8 cellular contexts compared by ENCODE assay signal in the genomic region with DNA sequence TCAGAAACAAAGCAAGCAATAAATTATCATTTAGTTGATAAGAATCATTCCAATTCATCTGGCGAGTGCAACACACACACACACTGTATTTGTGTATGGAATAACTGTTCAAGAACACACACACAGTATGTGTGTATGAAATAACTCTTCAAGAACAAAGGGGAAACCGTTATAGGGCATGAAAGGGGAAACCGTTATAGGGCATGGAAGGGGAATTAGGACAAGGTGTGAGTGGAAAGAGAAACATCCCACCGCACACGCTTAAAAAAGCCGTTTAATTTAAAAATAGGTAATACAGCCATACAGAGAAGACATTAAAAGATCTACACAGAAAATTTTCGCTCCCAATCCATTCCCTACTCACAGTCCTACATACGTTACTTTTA. TPM values are rescaled to one million over a fixed set of nuclear protein-coding genes. Genes with fewer than 3 reads are reported as not detected.
A peak's percentile ranks its signal among the peaks of the same experiment; 100 is the strongest.
DNase-seq lines count a peak whose midpoint lies in the region; ATAC-seq, FAIRE-seq and TF ChIP-seq lines count a peak whose summit lies in the region.

No MANE protein-coding gene starts in this region.

- H3K9ac ChIP-seq in BLaER1 (peak overlapping the region; percentile 82), astrocyte (ENCODE audit: low read length) (peak overlapping the region; percentile 91), mesendoderm (ENCODE audit: low read length) (peak overlapping the region; percentile 86)

- FAIRE-seq in astrocyte (lab: Jason Lieb, UNC) = no peak

- ATAC-seq in HG02870 (IDR thresholded peaks at IDR 0.05; ENCODE audit: unreplicated experiment) (peak; percentile 1), HG02798 (IDR thresholded peaks at IDR 0.05; ENCODE audit: poor library complexity, unreplicated experiment) (no peak), HG03135 (IDR thresholded peaks at IDR 0.05; ENCODE audit: unreplicated experiment) (no peak)

- no peak overlapping the region for H2AK5ac ChIP-seq in mesendoderm (ENCODE audit: low read length)

- H3K4me1 ChIP-seq in BLaER1 (peaks cover 27% of the 10 kb centered on the region), astrocyte (ENCODE audit: insufficient read depth, low read length) (no peaks in the 10 kb centered on the region), mesendoderm (ENCODE audit: control insufficient read depth, low read depth, low read length) (no peaks in the 10 kb centered on the region)

- H3K56ac ChIP-seq in mesendoderm (ENCODE audit: low read length) = peak overlapping the region; percentile 92

- no peak for TF ChIP-seq CTCF in astrocyte (IDR thresholded peaks at IDR 0.05; ENCODE audit: insufficient read depth, low read depth, low read length)

- H3K23ac ChIP-seq in mesendoderm (ENCODE audit: low read length) = no peak overlapping the region

- no peak overlapping the region for H4K8ac ChIP-seq in mesendoderm (ENCODE audit: low read depth, low read length)

- peak overlapping the region; percentile 91 for H2AFZ ChIP-seq in astrocyte (ENCODE audit: low read depth, low read length)

- H2BK5ac ChIP-seq in mesendoderm (ENCODE audit: low read length) = no peak overlapping the region

- no CpG with 5 or more reads among the region's 8 CpGs for WGBS in mesendoderm (ENCODE audit: extremely low coverage, insufficient coverage, low lambda C conversion rate)

- peak overlapping the region; percentile 98 for H3K4me3 Mint-ChIP-seq in astrocyte (ENCODE audit: unreplicated experiment)

- H3K27me3 ChIP-seq in BLaER1 (no peaks in the 10 kb centered on the region), astrocyte (ENCODE audit: insufficient read depth, low read length) (no peaks in the 10 kb centered on the region), mesendoderm (ENCODE audit: insufficient read depth, low read length, poor library complexity) (no peaks in the 10 kb centered on the region)

- H3K4me2 ChIP-seq in BLaER1 (peak overlapping the region; percentile 79), astrocyte (ENCODE audit: low read length) (peak overlapping the region; percentile 99), mesendoderm (ENCODE audit: low read length) (peak overlapping the region; percentile 56)

- H3K27ac ChIP-seq in BLaER1 (peak overlapping the region; percentile 79), astrocyte (ENCODE audit: low read depth, low read length) (no peak overlapping the region), mesendoderm (ENCODE audit: low read depth, low read length) (no peak overlapping the region)

- H3K9me3 Mint-ChIP-seq in astrocyte (ENCODE audit: unreplicated experiment) = no peaks in the 10 kb centered on the region

- H2BK120ac ChIP-seq in mesendoderm (ENCODE audit: low read depth, low read length) = no peak overlapping the region

- no peaks in the 10 kb centered on the region for H3K36me3 Mint-ChIP-seq in astrocyte (ENCODE audit: low read depth, unreplicated experiment)

- no peak overlapping the region for H2BK15ac ChIP-seq in mesendoderm (replicated peaks; ENCODE audit: low read depth)

- no peaks in the 10 kb centered on the region for H3K79me1 ChIP-seq in mesendoderm (ENCODE audit: low read length)

- DNase-seq in astrocyte (ENCODE audit: low read depth) = no peak
- no peak for DNase-seq in mesendoderm
- DNase-seq in midbrain (lab: John Stamatoyannopoulos, UW) = no peak
- DNase-seq in DMS114 treated with DMSO at 0.1 percent for 48 hours (lab: John Stamatoyannopoulos, UW; ENCODE audit: unreplicated experiment) = no peak

- H3K36me3 ChIP-seq in BLaER1 = peaks cover 26% of the 10 kb centered on the region
- H3K36me3 ChIP-seq in astrocyte (ENCODE audit: insufficient read depth, low read length) = peaks cover 4% of the 10 kb centered on the region
- no peaks in the 10 kb centered on the region for H3K36me3 ChIP-seq in mesendoderm (ENCODE audit: control insufficient read depth, insufficient read depth, low read length)

- no peak overlapping the region for H3K18ac ChIP-seq in mesendoderm (ENCODE audit: low read length)

- H4K20me1 ChIP-seq in BLaER1 (peaks cover 12% of the 10 kb centered on the region; the same call in 1 of the 2 replicates), astrocyte (ENCODE audit: insufficient read depth, low read length) (no peaks in the 10 kb centered on the region)

- no peak overlapping the region for H4K5ac ChIP-seq in mesendoderm (ENCODE audit: low read length)

- H3K27me3 Mint-ChIP-seq in astrocyte (ENCODE audit: low read depth, unreplicated experiment) = no peaks in the 10 kb centered on the region

- H3K9me3 ChIP-seq in BLaER1 (no peaks in the 10 kb centered on the region), astrocyte (ENCODE audit: insufficient read depth, low read depth, low read length) (no peaks in the 10 kb centered on the region)

- peaks cover 11% of the 10 kb centered on the region for H3K4me1 Mint-ChIP-seq in astrocyte (ENCODE audit: low read depth, unreplicated experiment)

- no peak overlapping the region for H3K4ac ChIP-seq in mesendoderm (ENCODE audit: low read depth, low read length)

- H3K27ac Mint-ChIP-seq in astrocyte (ENCODE audit: unreplicated experiment) = peak overlapping the region; percentile 23

- H3K4me3 ChIP-seq in BLaER1 (peak overlapping the region; percentile 90), astrocyte (ENCODE audit: insufficient read depth, low read depth, low read length) (peak overlapping the region; percentile 94), mesendoderm (ENCODE audit: low read length) (peak overlapping the region; percentile 93)

- H3K79me2 ChIP-seq in astrocyte (ENCODE audit: insufficient read depth, low read length) (peaks cover 44% of the 10 kb centered on the region), mesendoderm (ENCODE audit: control insufficient read depth, insufficient read depth, low read length) (peaks cover 17% of the 10 kb centered on the region)

RNA-seq across cellular contexts. Expression of a gene that starts 0.6 kb away (rescaled TPM):
- 60.3 and 68.2 TPM in 2 replicates for total RNA-seq in astrocyte
- 55.0 TPM for polyA plus RNA-seq in mesendoderm (2013, experiment 1 of 2)
- 56.2 TPM for polyA plus RNA-seq in mesendoderm (2013, experiment 2 of 2)

RNA-seq across cellular contexts. Expression of a gene that starts 18.2 kb away (rescaled TPM):
- total RNA-seq in astrocyte = 66.7 and 75.0 TPM in 2 replicates
- polyA plus RNA-seq in mesendoderm (2013, experiment 1 of 2) = 194 TPM
- 191 TPM for polyA plus RNA-seq in mesendoderm (2013, experiment 2 of 2)
